Comparison of ENCODE assay signal across 9 cellular contexts in the genomic region with DNA sequence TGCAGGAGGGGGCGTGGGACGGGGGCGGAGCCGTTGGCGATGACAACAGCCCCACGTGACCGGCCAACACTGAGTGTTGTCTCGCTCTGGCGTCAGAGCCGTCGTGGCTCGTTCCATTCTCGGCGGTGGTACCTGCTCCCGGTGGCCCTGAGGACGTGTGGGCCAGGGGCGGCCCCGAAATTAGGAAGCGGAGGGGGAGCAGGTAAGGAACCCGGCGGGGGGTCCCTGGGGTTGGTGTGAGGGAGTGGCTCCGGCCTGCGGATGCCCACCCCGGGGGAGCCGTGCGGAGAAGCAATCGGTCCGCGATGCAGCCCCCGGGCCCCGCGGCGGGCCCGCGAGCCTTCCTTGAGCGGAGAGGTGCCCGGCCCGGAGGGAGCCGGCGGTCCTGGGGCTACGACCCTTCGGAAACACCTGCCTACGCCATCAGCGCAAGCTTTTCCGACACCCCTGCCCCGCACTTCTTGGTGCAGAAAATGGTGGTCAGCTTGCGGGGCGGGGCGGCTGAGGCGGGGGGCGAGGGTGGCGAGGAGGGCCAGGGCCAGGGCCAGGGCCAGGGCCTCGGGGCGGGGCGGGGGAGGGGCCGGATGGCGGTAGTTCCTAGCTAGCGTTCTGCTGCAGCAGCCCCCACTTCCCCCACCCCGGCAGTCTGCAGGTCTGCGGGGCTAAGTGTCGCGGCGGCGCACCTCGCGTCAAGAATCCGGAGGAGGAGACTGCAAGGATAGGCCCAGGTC. TPM values are rescaled to one million over a fixed set of nuclear protein-coding genes. Genes with fewer than 3 reads are reported as not detected.
DNase-seq lines count a peak whose midpoint lies in the region; ATAC-seq and TF ChIP-seq lines count a peak whose summit lies in the region.
"Had no signal": no experiment of that assay in that cellular context is flagged by ENCODE, and none has a peak within 500 bp of the region (broad histone marks: within the 10 kb centered on the region; RNA-seq: fewer than 3 reads in every experiment).

A gene with protein sequence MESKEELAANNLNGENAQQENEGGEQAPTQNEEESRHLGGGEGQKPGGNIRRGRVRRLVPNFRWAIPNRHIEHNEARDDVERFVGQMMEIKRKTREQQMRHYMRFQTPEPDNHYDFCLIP (plus strand): TSS at position 72 of the 731 bp plus-strand sequence. CDS start 1,046 bp downstream, outside the sequence.

- peak within 1 kb of the TSS; percentile 65 to 96 (median 87) for H3K27ac Mint-ChIP-seq in CD14-positive monocyte

- TF ChIP-seq POLR2A in stomach (IDR thresholded peaks at IDR 0.05) = peak in 2 of 4 donors; percentile 57 to 64

- 0 to 66% (median 1%) methylated on average over 12 to 63 of the region's 67 CpGs for WGBS in stomach, 5 donors

- H3K36me3 ChIP-seq in neuron (ENCODE audit: insufficient read depth, low read length) (peaks cover 14% of the 10 kb centered on the region), stomach (no peaks in the 10 kb centered on the region)

- peaks cover 8% of the 10 kb centered on the region for H3K4me1 Mint-ChIP-seq in CD14-positive monocyte

- H3K4me3 ChIP-seq in neuron (ENCODE audit: low read length) (peak within 1 kb of the TSS; percentile 84), stomach (peak within 1 kb of the TSS; percentile 54 to 74 (median 70))
- H3K4me3 ChIP-seq: PC-9 had no signal

- no peak for TF ChIP-seq EP300 in stomach (IDR thresholded peaks at IDR 0.05)

- DNase-seq in CD14-positive monocyte (ENCODE audit: low spot score) (peak; percentile 78), RPMI7951 (ENCODE audit: low read depth) (peak; percentile 59), foreskin keratinocyte (no peak), stomach (peak; percentile 84)
- peak; percentile 67 for DNase-seq in activated gamma-delta T cell treated with anti-CD3 and anti-CD28 coated beads, Interleukin-2, amount 50 U/mL, for 16 hours (ENCODE audit: low read depth)

- H3K4me3 Mint-ChIP-seq in CD14-positive monocyte = peak within 1 kb of the TSS; percentile 78 to 84

- no peak for TF ChIP-seq CTCF in CD14-positive monocyte (IDR thresholded peaks at IDR 0.05)
- TF ChIP-seq CTCF in foreskin keratinocyte (conservative IDR thresholded peaks at IDR 0.05) = no peak
- TF ChIP-seq CTCF in stomach (IDR thresholded peaks at IDR 0.05) = no peak

- peaks cover 3 to 10% (median 3%) of the 10 kb centered on the region in 3 donors for H3K27me3 Mint-ChIP-seq in CD14-positive monocyte (ENCODE audit: low read depth in 3 of 3)

- H3K9me3 ChIP-seq in neuron (ENCODE audit: low read length) (no peaks in the 10 kb centered on the region), stomach (no peaks in the 10 kb centered on the region)

- H2AFZ ChIP-seq in neuron (ENCODE audit: low read depth, low read length) = peak within 1 kb of the TSS; percentile 71
- H2AFZ ChIP-seq: PC-9 had no signal

- H3K27me3 ChIP-seq in foreskin keratinocyte (no peaks in the 10 kb centered on the region), neuron (ENCODE audit: insufficient read depth, low read length) (no peaks in the 10 kb centered on the region), stomach (peaks cover 0 to 11% (median 0%) of the 10 kb centered on the region in 3 donors)

- H3K27ac ChIP-seq in foreskin keratinocyte (peak within 1 kb of the TSS; percentile 88), stomach (peak within 1 kb of the TSS; percentile 80 to 90 (median 85))
- H3K27ac ChIP-seq: PC-9 had no signal

- H3K4me1 ChIP-seq in foreskin keratinocyte (no peaks in the 10 kb centered on the region), neuron (ENCODE audit: insufficient read depth, low read length) (peaks cover 5% of the 10 kb centered on the region), stomach (peaks cover 0 to 3% (median 0%) of the 10 kb centered on the region in 4 donors)

- peaks cover 2 to 3% of the 10 kb centered on the region in 2 donors for H3K36me3 Mint-ChIP-seq in CD14-positive monocyte

- intact Hi-C loops in CD14-positive monocyte (cut with micrococcal nuclease) = no loop called here
- intact Hi-C loops in stomach (cut with DNase I; ENCODE audit: low total_unique reads) = no loop called here

- peaks cover 0 to 3% (median 0%) of the 10 kb centered on the region in 7 donors for H3K9me3 Mint-ChIP-seq in CD14-positive monocyte

- ATAC-seq in GM19351 (IDR thresholded peaks at IDR 0.05; ENCODE audit: unreplicated experiment) = peak; percentile 89
- peak; percentile 86 for ATAC-seq in HG03460 (IDR thresholded peaks at IDR 0.05; ENCODE audit: unreplicated experiment)
- peak; percentile 93 for ATAC-seq in foreskin keratinocyte

RNA-seq across cellular contexts. Expression of the gene that starts here (rescaled TPM):
- polyA plus RNA-seq in CD14-positive monocyte (10 to 100 TPM; 28.6 to 33.5 TPM), foreskin keratinocyte (38.9 and 54.9 TPM in 2 replicates), stomach (10 to 100 TPM; 35.9 to 48.4 (median 40.0) TPM)
- 2.6 TPM in 2 replicates for total RNA-seq in RPMI7951 (2014; rRNA removed; shearing (Covaris generic))
- total RNA-seq in foreskin keratinocyte (32.1 and 48.2 TPM in 2 replicates), stomach (10 to 100 TPM in 4 of 5 donors, 1 to 10 TPM in 1; 5.8 to 53.2 (median 19.6) TPM)

Comparison
In these comparisons a context has a peak if more than half of its experiments do, and no peak if none do; other contexts are left out.
1. DNase-seq: peak in CD14-positive monocyte (single experiment), RPMI7951 (single experiment), activated gamma-delta T cell treated with anti-CD3 and anti-CD28 coated beads, Interleukin-2, amount 50 U/mL, for 16 hours (single experiment) and stomach (single experiment); none in foreskin keratinocyte (0 of 2).
2. Peak in every context shown above with its lines, with median percentiles within 50 percentile points of each other: ATAC-seq.